ENCODE assay signal across 17 cellular contexts in genomic region chr3:143224731-143225130, GRCh38.
"Had no signal": no experiment of that assay in that cellular context is flagged by ENCODE, and none has a peak within 500 bp of the region (broad histone marks: within the 10 kb centered on the region; RNA-seq: fewer than 3 reads in every experiment).

No MANE protein-coding gene starts in this region.

- DNase-seq: activated CD4-positive, alpha-beta T cell treated with anti-CD3 and anti-CD28 coated beads, Interleukin-2, amount 50 U/mL, for 1 hour; activated CD8-positive, alpha-beta T cell treated with anti-CD3 and anti-CD28 coated beads, Interleukin-2, amount 10 ng/mL, durations not matched to agents 7 days and 5 days; activated T-cell treated with anti-CD3 and anti-CD28 coated beads, Interleukin-2, amount 50 U/mL, for 1 hour; adrenal gland; central memory CD4-positive, alpha-beta T cell; dermis blood vessel endothelial cell; effector CD8-positive, alpha-beta T cell; erythroblast; foreskin fibroblast; left ventricle myocardium inferior; naive thymus-derived CD4-positive, alpha-beta T cell; occipital lobe; small intestine; stimulated activated CD4-positive, alpha-beta T cell treated with anti-CD3 and anti-CD28 coated beads, Interleukin-15, amount 100 ng/mL, for 24 hours; stimulated activated CD8-positive, alpha-beta memory T cell treated with anti-CD3 and anti-CD28 coated beads, Interleukin-4, amount 100 ng/mL, for 48 hours; stimulated activated naive B cell treated with anti-CD40 and anti-IgM and Interleukin-4, amounts not matched to agents 10 μg/mL and 1 μg/mL and 100 μg/mL, for 72 hours; upper lobe of left lung had no signal
